In the genomic region with DNA sequence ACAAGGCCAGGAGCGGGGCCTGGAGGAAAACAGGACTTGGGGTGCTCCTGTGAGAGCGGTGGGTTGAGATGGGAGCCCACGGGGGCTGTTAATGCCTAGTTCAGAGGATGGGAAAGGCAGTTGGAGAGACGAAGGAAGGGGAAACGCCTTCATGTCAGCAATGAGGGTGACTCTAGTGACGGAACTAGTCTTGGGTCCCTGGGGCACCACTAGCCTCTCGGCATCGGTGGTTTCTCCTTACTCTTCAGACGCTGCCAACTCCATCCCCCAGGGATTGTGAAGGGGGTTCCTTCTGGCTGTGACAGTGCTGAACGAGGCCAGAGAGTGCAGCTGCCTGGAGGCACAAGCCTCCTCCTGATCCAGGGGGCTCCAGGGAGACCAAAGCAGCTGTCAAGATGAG, we compare ENCODE assay signal across 6 cellular contexts. TPM values are rescaled to one million over a fixed set of nuclear protein-coding genes. Genes with fewer than 3 reads are reported as not detected.
DNase-seq lines count a peak whose midpoint lies in the region; ATAC-seq and TF ChIP-seq lines count a peak whose summit lies in the region.

No MANE protein-coding gene starts in this region.

- peak overlapping the region; percentile 94 for H3K4me3 ChIP-seq in CD8-positive, alpha-beta memory T cell (ENCODE audit: low read length)
- H3K4me3 ChIP-seq in lower leg skin (ENCODE audit: low read depth, poor library complexity, severe bottlenecking), result peak overlapping the region; percentile 77

- H3K9me3 ChIP-seq in CD8-positive, alpha-beta memory T cell (ENCODE audit: low read length), result no peaks in the 10 kb centered on the region

- intact Hi-C loops in lower leg skin (cut with DNase I; ENCODE audit: low total_unique reads), result loop anchor here (10.0 kb wide), 1 partner anchor 67 kb away; no protein-coding TSS in a partner anchor

- ATAC-seq in HG02852 (IDR thresholded peaks at IDR 0.05; ENCODE audit: unreplicated experiment) (no peak), foreskin keratinocyte (no peak)

- 4 to 5% methylated on average over 10 of the region's 10 CpGs for WGBS in lower leg skin, 2 donors

- peaks cover 0 to 1% of the 10 kb centered on the region in 2 donors for H3K27me3 Mint-ChIP-seq in CD8-positive, alpha-beta memory T cell
- H3K27me3 Mint-ChIP-seq in activated CD4-positive, alpha-beta memory T cell treated with anti-CD3 and anti-CD28 coated beads, Interleukin-2, amount 10 ng/mL, durations not matched to agents 7 days and 5 days, result no peaks in the 10 kb centered on the region

- peak overlapping the region; percentile 91 to 96 (median 93) for H3K4me3 Mint-ChIP-seq in CD8-positive, alpha-beta memory T cell
- peak overlapping the region; percentile 88 for H3K4me3 Mint-ChIP-seq in activated CD4-positive, alpha-beta memory T cell treated with anti-CD3 and anti-CD28 coated beads, Interleukin-2, amount 10 ng/mL, durations not matched to agents 7 days and 5 days

- H3K4me1 ChIP-seq in CD8-positive, alpha-beta memory T cell (ENCODE audit: insufficient read depth, low read length), result peaks cover 33% of the 10 kb centered on the region
- H3K4me1 ChIP-seq in foreskin keratinocyte, result no peaks in the 10 kb centered on the region

- CTCF ChIA-PET in CD8-positive, alpha-beta memory T cell (lab: Charles Lee), result interaction anchor here (0.8 to 4.1 kb wide), 10 partner anchors 8 to 278 kb away, joined by 3 to 19 read pairs (median 4); partner anchors contain the start of genes RNF167, SLC25A11 and SPAG7
- CTCF ChIA-PET in activated CD4-positive, alpha-beta memory T cell treated with anti-CD3 and anti-CD28 coated beads, Interleukin-2, amount 10 ng/mL, durations not matched to agents 7 days and 5 days (lab: Charles Lee), result interaction anchor here (0.8 to 3.7 kb wide), 10 partner anchors 9 to 79 kb away, joined by 3 to 22 read pairs (median 6); partner anchors contain the start of genes INCA1, KIF1C, RNF167 and SLC25A11

- TF ChIP-seq CTCF in lower leg skin (IDR thresholded peaks at IDR 0.05), result no peak
- TF ChIP-seq CTCF in foreskin keratinocyte (conservative IDR thresholded peaks at IDR 0.05), result no peak

- H3K27ac ChIP-seq in CD8-positive, alpha-beta memory T cell (ENCODE audit: low read depth, low read length), result peak overlapping the region; percentile 88
- H3K27ac ChIP-seq in foreskin keratinocyte, result no peak overlapping the region

- H3K36me3 ChIP-seq in CD8-positive, alpha-beta memory T cell (ENCODE audit: insufficient read depth, low read length), result no peaks in the 10 kb centered on the region

- peak in 1 of 5 donors; percentile 10 for DNase-seq in CD8-positive, alpha-beta memory T cell
- DNase-seq in activated CD4-positive, alpha-beta memory T cell treated with anti-CD3 and anti-CD28 coated beads, Interleukin-2, amount 10 ng/mL, durations not matched to agents 7 days and 5 days, result no peak
- DNase-seq in lower leg skin (ENCODE audit: low spot score in 2 of 2) (no peak), NCI-H128 (lab: John Stamatoyannopoulos, UW; ENCODE audit: unreplicated experiment) (no peak), foreskin keratinocyte (no peak)

- POLR2A ChIA-PET in CD8-positive, alpha-beta memory T cell (lab: Charles Lee), result interaction anchor here (0.6 to 2.6 kb wide), 4 partner anchors 10 to 75 kb away, joined by 5 to 20 read pairs (median 6); partner anchors contain the start of genes INCA1, KIF1C, RNF167 and SLC25A11
- POLR2A ChIA-PET in activated CD4-positive, alpha-beta memory T cell treated with anti-CD3 and anti-CD28 coated beads, Interleukin-2, amount 10 ng/mL, durations not matched to agents 7 days and 5 days (lab: Charles Lee), result interaction anchor here (0.6 to 9.9 kb wide), 10 partner anchors 9 to 79 kb away, joined by 3 to 122 read pairs (median 4); partner anchors contain the start of genes ENO3, INCA1, KIF1C and PFN1

- peaks cover 29 to 46% (median 42%) of the 10 kb centered on the region in 3 donors for H3K4me1 Mint-ChIP-seq in CD8-positive, alpha-beta memory T cell
- peaks cover 40% of the 10 kb centered on the region for H3K4me1 Mint-ChIP-seq in activated CD4-positive, alpha-beta memory T cell treated with anti-CD3 and anti-CD28 coated beads, Interleukin-2, amount 10 ng/mL, durations not matched to agents 7 days and 5 days

- no peak for TF ChIP-seq POLR2A in lower leg skin (IDR thresholded peaks at IDR 0.05)

- H3K27me3 ChIP-seq in CD8-positive, alpha-beta memory T cell (ENCODE audit: insufficient read depth, low read length, poor library complexity, severe bottlenecking), result no peaks in the 10 kb centered on the region
- no peaks in the 10 kb centered on the region for H3K27me3 ChIP-seq in foreskin keratinocyte

- H3K36me3 Mint-ChIP-seq in CD8-positive, alpha-beta memory T cell, result peaks cover 0 to 23% (median 8%) of the 10 kb centered on the region in 3 donors
- H3K36me3 Mint-ChIP-seq in activated CD4-positive, alpha-beta memory T cell treated with anti-CD3 and anti-CD28 coated beads, Interleukin-2, amount 10 ng/mL, durations not matched to agents 7 days and 5 days (ENCODE audit: low read depth), result peaks cover 18% of the 10 kb centered on the region

- H3K9me3 Mint-ChIP-seq in CD8-positive, alpha-beta memory T cell, result no peaks in the 10 kb centered on the region
- no peaks in the 10 kb centered on the region for H3K9me3 Mint-ChIP-seq in activated CD4-positive, alpha-beta memory T cell treated with anti-CD3 and anti-CD28 coated beads, Interleukin-2, amount 10 ng/mL, durations not matched to agents 7 days and 5 days

- H3K27ac Mint-ChIP-seq in CD8-positive, alpha-beta memory T cell, result peak overlapping the region; percentile 87 to 98 (median 95)
- peak overlapping the region; percentile 88 for H3K27ac Mint-ChIP-seq in activated CD4-positive, alpha-beta memory T cell treated with anti-CD3 and anti-CD28 coated beads, Interleukin-2, amount 10 ng/mL, durations not matched to agents 7 days and 5 days

RNA-seq across cellular contexts. Expression of gene CAMTA2, which starts 0.7 kb away (rescaled TPM):
- total RNA-seq in CD8-positive, alpha-beta memory T cell, result 10 to 100 TPM; 85.6 to 90.6 TPM
- 19.6 TPM for polyA plus RNA-seq in CD8-positive, alpha-beta memory T cell
- total RNA-seq in activated CD4-positive, alpha-beta memory T cell treated with anti-CD3 and anti-CD28 coated beads, Interleukin-2, amount 10 ng/mL, durations not matched to agents 7 days and 5 days, result 10 to 100 TPM; 73.2 to 80.1 TPM
- total RNA-seq in lower leg skin (10 to 100 TPM; 21.7 to 35.3 (median 30.6) TPM), foreskin keratinocyte (20.2 and 25.4 TPM in 2 replicates)
- polyA plus RNA-seq in foreskin keratinocyte, result 31.0 and 36.1 TPM in 2 replicates

RNA-seq across cellular contexts. Expression of gene INCA1, which starts 9.2 kb away (rescaled TPM):
- under 1 TPM; 0.18 to 0.37 TPM for total RNA-seq in CD8-positive, alpha-beta memory T cell
- 0.58 TPM for polyA plus RNA-seq in CD8-positive, alpha-beta memory T cell
- total RNA-seq in activated CD4-positive, alpha-beta memory T cell treated with anti-CD3 and anti-CD28 coated beads, Interleukin-2, amount 10 ng/mL, durations not matched to agents 7 days and 5 days, result under 1 TPM in 1 of 2 experiments, not detected in 1; 0.25 TPM
- total RNA-seq in lower leg skin (1 to 10 TPM in 3 of 4 donors, under 1 TPM in 1; 0.39 to 2.6 (median 1.4) TPM), foreskin keratinocyte (0.14 TPM in 2 replicates)
- 0.35 and 0.37 TPM in 2 replicates for polyA plus RNA-seq in foreskin keratinocyte

RNA-seq across cellular contexts. Expression of gene KIF1C, which starts 9.6 kb away (rescaled TPM):
- total RNA-seq in CD8-positive, alpha-beta memory T cell, result 10 to 100 TPM; 73.4 to 77.3 TPM
- polyA plus RNA-seq in CD8-positive, alpha-beta memory T cell, result 8.0 TPM
- total RNA-seq in activated CD4-positive, alpha-beta memory T cell treated with anti-CD3 and anti-CD28 coated beads, Interleukin-2, amount 10 ng/mL, durations not matched to agents 7 days and 5 days, result 10 to 100 TPM; 37.4 to 38.5 TPM
- total RNA-seq in lower leg skin (100 to 1,000 TPM in 2 of 4 donors, 10 to 100 TPM in 2; 87.6 to 140 (median 100) TPM), foreskin keratinocyte (106 and 110 TPM in 2 replicates)
- polyA plus RNA-seq in foreskin keratinocyte, result 58.4 and 59.5 TPM in 2 replicates

RNA-seq across cellular contexts. Expression of gene SPAG7, which starts 20.6 kb away (rescaled TPM):
- 10 to 100 TPM; 63.4 to 64.2 TPM for total RNA-seq in CD8-positive, alpha-beta memory T cell
- 112 TPM for polyA plus RNA-seq in CD8-positive, alpha-beta memory T cell
- total RNA-seq in activated CD4-positive, alpha-beta memory T cell treated with anti-CD3 and anti-CD28 coated beads, Interleukin-2, amount 10 ng/mL, durations not matched to agents 7 days and 5 days, result 10 to 100 TPM; 53.0 to 58.2 TPM
- total RNA-seq in lower leg skin (10 to 100 TPM; 35.1 to 64.0 (median 51.7) TPM), foreskin keratinocyte (74.4 and 85.3 TPM in 2 replicates)
- polyA plus RNA-seq in foreskin keratinocyte, result 103 and 113 TPM in 2 replicates

RNA-seq across cellular contexts. Expression of gene ENO3, which starts 37.2 kb away (rescaled TPM):
- 10 to 100 TPM; 27.1 to 29.4 TPM for total RNA-seq in CD8-positive, alpha-beta memory T cell
- 1.3 TPM for polyA plus RNA-seq in CD8-positive, alpha-beta memory T cell
- total RNA-seq in activated CD4-positive, alpha-beta memory T cell treated with anti-CD3 and anti-CD28 coated beads, Interleukin-2, amount 10 ng/mL, durations not matched to agents 7 days and 5 days, result 10 to 100 TPM; 26.8 to 33.0 TPM
- 1 to 10 TPM; 1.0 to 7.9 (median 4.9) TPM for total RNA-seq in lower leg skin
- 1.8 and 2.0 TPM in 2 replicates for total RNA-seq in foreskin keratinocyte
- polyA plus RNA-seq in foreskin keratinocyte, result 2.7 and 3.2 TPM in 2 replicates
